Comparison of ENCODE assay signal across 9 cellular contexts in genomic region chr18:69935319-69936190, GRCh38. TPM values are rescaled to one million over a fixed set of nuclear protein-coding genes. Genes with fewer than 3 reads are reported as not detected.
DNase-seq lines count a peak whose midpoint lies in the region; ATAC-seq and TF ChIP-seq lines count a peak whose summit lies in the region.
"Had no signal": no experiment of that assay in that cellular context is flagged by ENCODE, and none has a peak within 500 bp of the region (broad histone marks: within the 10 kb centered on the region; RNA-seq: fewer than 3 reads in every experiment).

No MANE protein-coding gene starts in this region.

- H3K27ac ChIP-seq in lower lobe of right lung (no peak overlapping the region), stomach (peak overlapping the region in 1 of 5 donors; percentile 49)

- no peak for TF ChIP-seq EP300 in stomach (IDR thresholded peaks at IDR 0.05)

- 65 to 74% (median 70%) methylated on average over 12 of the region's 12 CpGs for WGBS in stomach, 5 donors

- ATAC-seq in GM19397 (IDR thresholded peaks at IDR 0.05; ENCODE audit: unreplicated experiment) (peak; percentile 94), HG03378 (IDR thresholded peaks at IDR 0.05; ENCODE audit: unreplicated experiment) (peak; percentile 97), lower lobe of right lung (peak; percentile 77 to 83)
- ATAC-seq: Panc1 had no signal

- H3K27me3 ChIP-seq in lower lobe of right lung (ENCODE audit: low read depth) (no peaks in the 10 kb centered on the region), stomach (no peaks in the 10 kb centered on the region)

- TF ChIP-seq CTCF in lower lobe of right lung (IDR thresholded peaks at IDR 0.05): no peak
- TF ChIP-seq CTCF in stomach (IDR thresholded peaks at IDR 0.05): no peak

- no peaks in the 10 kb centered on the region for H3K4me1 ChIP-seq in lower lobe of right lung
- H3K4me1 ChIP-seq in stomach: peaks cover 0 to 14% (median 2%) of the 10 kb centered on the region in 4 donors

- peak; percentile 73 for DNase-seq in activated CD8-positive, alpha-beta memory T cell treated with anti-CD3 and anti-CD28 coated beads, Interleukin-2, amount 50 U/mL, for 1 hour (ENCODE audit: extremely low read depth)
- DNase-seq in lower lobe of right lung (peak; percentile 55), stomach (peak; percentile 54), putamen (ENCODE audit: low spot score) (no peak), superior temporal gyrus (ENCODE audit: extremely low spot score) (no peak), NCI-H1092 treated with DMSO at 0.1 percent for 48 hours (lab: John Stamatoyannopoulos, UW) (no peak)

- no peaks in the 10 kb centered on the region for H3K9me3 ChIP-seq in lower lobe of right lung
- no peaks in the 10 kb centered on the region for H3K9me3 ChIP-seq in stomach

- H3K36me3 ChIP-seq in lower lobe of right lung (no peaks in the 10 kb centered on the region), stomach (no peaks in the 10 kb centered on the region)

- H3K4me3 ChIP-seq in lower lobe of right lung (no peak overlapping the region), stomach (no peak overlapping the region)

- TF ChIP-seq POLR2A in stomach (IDR thresholded peaks at IDR 0.05): no peak

- intact Hi-C loops in lower lobe of right lung (cut with DNase I): no loop called here
- intact Hi-C loops in stomach (cut with DNase I; ENCODE audit: low total_unique reads): no loop called here

RNA-seq across cellular contexts. Expression of gene CD226, which starts 12.1 kb away (rescaled TPM):
- total RNA-seq in lower lobe of right lung (5.4 TPM), stomach (10 to 100 TPM in 1 of 5 donors, 1 to 10 TPM in 2, under 1 TPM in 1, not detected in 1; 0.89 to 10.5 (median 3.5) TPM)
- polyA plus RNA-seq in stomach: under 1 TPM; under 0.01 to 0.62 (median 0.23) TPM

Comparison
In these comparisons a context has a peak if more than half of its experiments do, and no peak if none do; other contexts are left out.
1. DNase-seq: peak in activated CD8-positive, alpha-beta memory T cell treated with anti-CD3 and anti-CD28 coated beads, Interleukin-2, amount 50 U/mL, for 1 hour (single experiment), lower lobe of right lung (single experiment) and stomach (single experiment); none in putamen (single experiment), superior temporal gyrus (single experiment) and NCI-H1092 treated with DMSO at 0.1 percent for 48 hours (single experiment).
2. Peak in every context shown above with its lines, with median percentiles within 50 percentile points of each other: ATAC-seq.